ENCODE assay signal across 8 cellular contexts in the genomic region with DNA sequence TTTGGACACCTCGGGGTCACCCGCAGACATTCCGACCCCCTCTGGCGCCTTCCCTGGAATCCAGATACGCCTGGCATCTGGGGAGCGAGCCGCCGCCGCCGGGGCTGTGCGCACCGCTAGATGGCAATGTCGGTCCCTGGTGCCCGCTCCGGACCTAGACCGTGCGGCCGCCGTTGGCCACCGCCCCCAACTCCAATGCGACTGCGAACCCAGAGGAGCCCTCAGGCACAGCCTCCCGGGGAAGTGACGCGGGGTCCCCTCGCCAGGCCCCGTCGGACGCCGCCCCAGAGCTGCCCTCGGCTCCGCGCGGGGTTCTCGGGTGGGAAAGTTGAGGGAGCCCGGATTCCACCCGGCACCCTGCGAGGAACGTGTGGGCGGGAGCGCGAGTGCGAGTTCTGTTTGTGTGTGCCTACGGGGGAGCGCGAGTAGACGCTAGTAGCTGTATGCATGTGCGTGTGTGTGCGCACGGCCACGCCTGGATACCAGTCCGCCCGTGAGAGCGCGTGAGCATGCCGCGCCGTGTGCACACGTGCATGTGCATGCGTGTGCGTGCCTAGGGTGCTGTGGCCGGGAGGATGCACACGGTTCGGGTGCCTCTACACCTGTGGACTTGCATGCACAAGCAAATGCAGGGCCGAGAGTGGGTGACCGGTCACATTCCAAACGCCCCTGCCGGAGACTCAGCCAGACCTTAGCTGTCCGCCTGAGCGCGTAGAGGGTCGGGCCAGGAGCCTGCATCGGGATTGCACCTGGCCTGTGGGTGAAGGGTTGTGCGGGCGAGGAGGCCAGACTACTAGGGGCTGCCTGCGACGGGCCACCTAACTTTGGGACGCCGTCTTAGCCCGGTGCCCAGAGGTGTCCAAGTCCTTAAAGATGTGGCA. TPM values are rescaled to one million over a fixed set of nuclear protein-coding genes. Genes with fewer than 3 reads are reported as not detected.
A peak's percentile ranks its signal among the peaks of the same experiment; 100 is the strongest.
DNase-seq lines count a peak whose midpoint lies in the region; ATAC-seq and TF ChIP-seq lines count a peak whose summit lies in the region.

No MANE protein-coding gene starts in this region.

- peak overlapping the region; percentile 88 for H3K4me2 ChIP-seq in GM23338

- no peaks in the 10 kb centered on the region; the same call in 2 of the 3 replicates for H3K36me3 Mint-ChIP-seq in GM23338 (ENCODE audit: low read depth)
- H3K36me3 Mint-ChIP-seq in dendritic cell treated with granulocyte-macrophage colony-stimulating factor and Interleukin-4, amounts not matched to agents 40 ng/mL and 50 ng/mL, for 4 days (ENCODE audit: low read depth): no peaks in the 10 kb centered on the region

- peaks cover 30% of the 10 kb centered on the region for H3K4me1 Mint-ChIP-seq in GM23338
- peaks cover 51% of the 10 kb centered on the region for H3K4me1 Mint-ChIP-seq in dendritic cell treated with granulocyte-macrophage colony-stimulating factor and Interleukin-4, amounts not matched to agents 40 ng/mL and 50 ng/mL, for 4 days (ENCODE audit: low read depth)

- H3K27me3 Mint-ChIP-seq in GM23338 (ENCODE audit: insufficient read depth, low read depth, poor library complexity): peaks cover 67% of the 10 kb centered on the region
- peaks cover 83% of the 10 kb centered on the region for H3K27me3 Mint-ChIP-seq in dendritic cell treated with granulocyte-macrophage colony-stimulating factor and Interleukin-4, amounts not matched to agents 40 ng/mL and 50 ng/mL, for 4 days

- H3F3A ChIP-seq in GM23338 (replicated peaks; ENCODE audit: low read depth): peaks cover 18% of the 10 kb centered on the region

- H3K4me3 ChIP-seq in GM23338 (peak overlapping the region; percentile 76), liver (ENCODE audit: low read depth in 1 of 3, low read length in 3 of 3) (peak overlapping the region; percentile 37 to 57 (median 51))

- peak; percentile 64 for ATAC-seq in GM23338
- ATAC-seq in HG03108 (IDR thresholded peaks at IDR 0.05; ENCODE audit: unreplicated experiment): no peak

- TF ChIP-seq CTCF in GM23338 (conservative IDR thresholded peaks at IDR 0.05; ENCODE audit: low read depth in 2 of 2) (peak; percentile 66 to 90), liver (IDR thresholded peaks at IDR 0.05; ENCODE audit: low read depth, low read length, missing input control) (peak; percentile 78)

- no peaks in the 10 kb centered on the region; the same call in 1 of the 3 replicates for H3K9me3 Mint-ChIP-seq in GM23338
- no peaks in the 10 kb centered on the region for H3K9me3 Mint-ChIP-seq in dendritic cell treated with granulocyte-macrophage colony-stimulating factor and Interleukin-4, amounts not matched to agents 40 ng/mL and 50 ng/mL, for 4 days

- H3K27ac ChIP-seq in GM23338 (ENCODE audit: low read depth) (no peak overlapping the region), liver (ENCODE audit: low read depth in 1 of 2, low read length in 2 of 2) (no peak overlapping the region)

- no peak overlapping the region for H3K9ac ChIP-seq in liver (ENCODE audit: low read depth in 1 of 2, low read length in 2 of 2)

- H3K9me2 ChIP-seq in GM23338 (ENCODE audit: insufficient read depth): no peaks in the 10 kb centered on the region

- no peaks in the 10 kb centered on the region for H3K9me3 ChIP-seq in liver (ENCODE audit: control insufficient read depth in 4 of 4, low read length in 3 of 4)

- 3% methylated on average over 80 of the region's 80 CpGs for WGBS in liver

- H3K4me1 ChIP-seq in GM23338 (ENCODE audit: insufficient read depth) (peaks cover 28% of the 10 kb centered on the region), liver (ENCODE audit: control insufficient read depth in 4 of 4, insufficient read depth in 4 of 4, low read length in 3 of 4) (peaks cover 20 to 37% (median 26%) of the 10 kb centered on the region in 4 donors)

- peak overlapping the region; percentile 91 for H2AFZ ChIP-seq in GM23338

- H3K4me3 Mint-ChIP-seq in GM23338: peak overlapping the region; percentile 69
- peak overlapping the region; percentile 76 for H3K4me3 Mint-ChIP-seq in dendritic cell treated with granulocyte-macrophage colony-stimulating factor and Interleukin-4, amounts not matched to agents 40 ng/mL and 50 ng/mL, for 4 days

- intact Hi-C loops in dendritic cell treated with granulocyte-macrophage colony-stimulating factor and Interleukin-4, amounts not matched to agents 40 ng/mL and 50 ng/mL, for 4 days (cut with micrococcal nuclease): loop anchor here (2.0 to 5.0 kb wide), 2 partner anchors 148 to 227 kb away; partner anchors contain the start of genes ATG13 and HARBI1

- H3K27me3 ChIP-seq in GM23338 (ENCODE audit: insufficient read depth) (peaks cover 63% of the 10 kb centered on the region), liver (ENCODE audit: control insufficient read depth in 4 of 4, insufficient read depth in 4 of 4, low read length in 3 of 4) (peaks cover 0 to 16% (median 8%) of the 10 kb centered on the region in 4 donors)

- peak; percentile 77 to 85 for TF ChIP-seq RAD21 in liver (IDR thresholded peaks at IDR 0.05)

- no peaks in the 10 kb centered on the region for H3K36me3 ChIP-seq in GM23338 (ENCODE audit: insufficient read depth)
- H3K36me3 ChIP-seq in liver (ENCODE audit: control insufficient read depth in 4 of 4, insufficient read depth in 3 of 4, low read depth in 1 of 4, low read length in 3 of 4): no peaks in the 10 kb centered on the region

- no peaks in the 10 kb centered on the region for H3K79me2 ChIP-seq in GM23338 (replicated peaks; ENCODE audit: insufficient read depth)

- H3K27ac Mint-ChIP-seq in GM23338: no peak overlapping the region
- no peak overlapping the region for H3K27ac Mint-ChIP-seq in dendritic cell treated with granulocyte-macrophage colony-stimulating factor and Interleukin-4, amounts not matched to agents 40 ng/mL and 50 ng/mL, for 4 days

- DNase-seq in Daoy (ENCODE audit: low read depth) (peak; percentile 85), GM23338 (ENCODE audit: low spot score) (peak; percentile 93), NCI-H146 (lab: John Stamatoyannopoulos, UW) (peak; percentile 74), UCSD-AML1 (lab: John Stamatoyannopoulos, UW; ENCODE audit: unreplicated experiment) (peak; percentile 74)
- peak; percentile 48 for DNase-seq in stimulated activated CD4-positive, alpha-beta T cell treated with anti-CD3 and anti-CD28 coated beads, Interleukin-4, amount 100 ng/mL, for 24 hours

- peaks cover 7% of the 10 kb centered on the region for H4K20me1 ChIP-seq in GM23338 (replicated peaks; ENCODE audit: insufficient read depth)

TF ChIP-seq in GM23338, 12 proteins besides CTCF, POLR2A, EP300 and RAD21 (continues in another document):
- TF ChIP-seq JUNB (IDR thresholded peaks at IDR 0.05; ENCODE audit: unreplicated experiment) (no peak), ZNF114 (CRISPR knock-in tag; IDR thresholded peaks at IDR 0.05) (no peak), EZH2 (IDR thresholded peaks at IDR 0.05; ENCODE audit: low read depth, unreplicated experiment) (peak; percentile 22)

TF ChIP-seq in liver, 16 proteins besides CTCF, POLR2A, EP300 and RAD21:
- TF ChIP-seq ATF3 (IDR thresholded peaks at IDR 0.05) (no peak), HNF4G (IDR thresholded peaks at IDR 0.05) (no peak)
- TF ChIP-seq, protein P1, sequence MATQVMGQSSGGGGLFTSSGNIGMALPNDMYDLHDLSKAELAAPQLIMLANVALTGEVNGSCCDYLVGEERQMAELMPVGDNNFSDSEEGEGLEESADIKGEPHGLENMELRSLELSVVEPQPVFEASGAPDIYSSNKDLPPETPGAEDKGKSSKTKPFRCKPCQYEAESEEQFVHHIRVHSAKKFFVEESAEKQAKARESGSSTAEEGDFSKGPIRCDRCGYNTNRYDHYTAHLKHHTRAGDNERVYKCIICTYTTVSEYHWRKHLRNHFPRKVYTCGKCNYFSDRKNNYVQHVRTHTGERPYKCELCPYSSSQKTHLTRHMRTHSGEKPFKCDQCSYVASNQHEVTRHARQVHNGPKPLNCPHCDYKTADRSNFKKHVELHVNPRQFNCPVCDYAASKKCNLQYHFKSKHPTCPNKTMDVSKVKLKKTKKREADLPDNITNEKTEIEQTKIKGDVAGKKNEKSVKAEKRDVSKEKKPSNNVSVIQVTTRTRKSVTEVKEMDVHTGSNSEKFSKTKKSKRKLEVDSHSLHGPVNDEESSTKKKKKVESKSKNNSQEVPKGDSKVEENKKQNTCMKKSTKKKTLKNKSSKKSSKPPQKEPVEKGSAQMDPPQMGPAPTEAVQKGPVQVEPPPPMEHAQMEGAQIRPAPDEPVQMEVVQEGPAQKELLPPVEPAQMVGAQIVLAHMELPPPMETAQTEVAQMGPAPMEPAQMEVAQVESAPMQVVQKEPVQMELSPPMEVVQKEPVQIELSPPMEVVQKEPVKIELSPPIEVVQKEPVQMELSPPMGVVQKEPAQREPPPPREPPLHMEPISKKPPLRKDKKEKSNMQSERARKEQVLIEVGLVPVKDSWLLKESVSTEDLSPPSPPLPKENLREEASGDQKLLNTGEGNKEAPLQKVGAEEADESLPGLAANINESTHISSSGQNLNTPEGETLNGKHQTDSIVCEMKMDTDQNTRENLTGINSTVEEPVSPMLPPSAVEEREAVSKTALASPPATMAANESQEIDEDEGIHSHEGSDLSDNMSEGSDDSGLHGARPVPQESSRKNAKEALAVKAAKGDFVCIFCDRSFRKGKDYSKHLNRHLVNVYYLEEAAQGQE (IDR thresholded peaks at IDR 0.05): peak; percentile 61
TF ChIP-seq in liver: peak in this region for 1.

RNA-seq across cellular contexts. Expression of gene CHRM4, which starts 1.9 kb away (rescaled TPM):
- not detected in 2 replicates for total RNA-seq in Daoy (2014; rRNA removed; shearing (Covaris generic))
- 0.93 and 0.97 TPM in 2 replicates for total RNA-seq in GM23338 (2014; rRNA removed; shearing (Covaris generic))
- not detected in 2 replicates for polyA plus RNA-seq in GM23338 (2016; fragmentation: Nextera tagmentation; extraction: Ambion mirVana)
- total RNA-seq in liver: under 1 TPM; 0.08 to 0.09 TPM
- not detected for polyA plus RNA-seq in liver

RNA-seq across cellular contexts. Expression of gene MDK, which starts 8.2 kb away (rescaled TPM):
- total RNA-seq in Daoy (2014; rRNA removed; shearing (Covaris generic)): 157 and 177 TPM in 2 replicates
- total RNA-seq in GM23338 (2014; rRNA removed; shearing (Covaris generic)): 388 and 438 TPM in 2 replicates
- polyA plus RNA-seq in GM23338 (2016; fragmentation: Nextera tagmentation; extraction: Ambion mirVana) (451 and 477 TPM in 2 replicates), liver (10 to 100 TPM in 1 of 2 donors, 1 to 10 TPM in 1; 9.3 to 17.8 TPM)
- 10 to 100 TPM in 1 of 2 donors, 1 to 10 TPM in 1; 2.3 to 41.8 TPM for total RNA-seq in liver

RNA-seq across cellular contexts. Expression of gene DGKZ, which starts 42.4 kb away (rescaled TPM):
- 27.2 and 41.4 TPM in 2 replicates for total RNA-seq in Daoy (2014; rRNA removed; shearing (Covaris generic))
- 148 and 170 TPM in 2 replicates for total RNA-seq in GM23338 (2014; rRNA removed; shearing (Covaris generic))
- polyA plus RNA-seq in GM23338 (2016; fragmentation: Nextera tagmentation; extraction: Ambion mirVana) (45.1 and 45.7 TPM in 2 replicates), liver (10 to 100 TPM in 1 of 2 donors, 1 to 10 TPM in 1; 4.6 to 13.3 TPM)
- 10 to 100 TPM; 15.5 to 24.3 TPM for total RNA-seq in liver
